Comparison of ENCODE assay signal across 22 cellular contexts in the genomic region with DNA sequence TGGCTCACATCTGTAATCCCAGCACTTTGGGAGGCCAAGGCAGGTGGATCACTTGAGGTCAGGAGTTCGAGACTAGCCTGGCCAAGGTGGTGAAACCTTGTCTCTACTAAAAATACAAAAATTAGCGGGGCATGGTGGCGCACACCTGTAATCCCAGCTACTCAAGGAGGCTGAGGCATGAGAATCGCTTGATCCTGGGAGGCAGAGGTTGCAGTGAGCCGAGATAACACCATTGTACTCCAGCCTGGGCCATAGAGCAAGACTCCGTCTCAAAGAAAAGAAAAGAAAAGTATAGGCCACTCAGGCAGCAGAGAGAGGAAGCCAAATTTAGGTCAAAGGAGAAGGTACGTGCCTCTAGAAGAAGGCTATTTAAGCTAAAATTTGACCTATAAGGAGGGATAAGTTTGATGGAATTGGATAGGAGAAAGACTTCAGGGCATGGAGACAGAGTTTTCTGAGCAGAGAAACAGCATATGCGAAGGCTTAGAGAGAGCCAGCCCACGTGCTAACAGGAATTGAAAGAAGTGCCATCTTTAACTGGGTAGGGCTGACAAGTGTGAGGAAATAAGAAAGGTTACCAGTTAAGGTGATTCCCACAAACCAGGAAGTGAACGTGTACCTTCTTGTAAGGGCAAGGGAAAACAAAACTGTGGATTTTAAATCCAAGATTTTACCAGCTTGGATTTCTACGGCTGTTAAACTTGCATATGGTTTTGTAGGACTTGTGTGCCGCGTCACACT.
DNase-seq lines count a peak whose midpoint lies in the region; ATAC-seq and TF ChIP-seq lines count a peak whose summit lies in the region.
"Had no signal": no experiment of that assay in that cellular context is flagged by ENCODE, and none has a peak within 500 bp of the region (broad histone marks: within the 10 kb centered on the region; RNA-seq: fewer than 3 reads in every experiment).

No MANE protein-coding gene starts in this region.

- H3F3A ChIP-seq in PC-3 (ENCODE audit: low read length, unreplicated experiment) = no peaks in the 10 kb centered on the region

- peaks cover 0 to 7% (median 0%) of the 10 kb centered on the region in 7 donors for H3K9me3 Mint-ChIP-seq in CD4-positive, CD25-positive, alpha-beta regulatory T cell
- no peaks in the 10 kb centered on the region for H3K9me3 Mint-ChIP-seq in CD4-positive, alpha-beta T cell
- H3K9me3 Mint-ChIP-seq in activated T-helper 1 cell treated with anti-CD3 and anti-CD28 coated beads, Interleukin-12 subunit alpha, Interleukin-12 subunit beta, Interleukin-2, Interleukin-4 antibody, amounts not matched to agents 30 ng/mL and 10 ng/mL and 1 ng/mL, durations not matched to agents 14 hours and 24 hours and 36 hours = peaks cover 8% of the 10 kb centered on the region
- H3K9me3 Mint-ChIP-seq: activated B cell treated with CpG ODN at 0.5 μM for 24 hours, endodermal cell, HFFc6 had no signal

- no peaks in the 10 kb centered on the region for H3K79me2 ChIP-seq in PC-3 (ENCODE audit: low read length)

- no peak overlapping the region for H3K4me2 ChIP-seq in PC-3 (ENCODE audit: low read length)

- H3K4me3 ChIP-seq in CD4-positive, CD25-positive, alpha-beta regulatory T cell (ENCODE audit: low read depth, low read length) = peak overlapping the region; percentile 100
- H3K4me3 ChIP-seq in epithelial cell of esophagus (ENCODE audit: low read length) (no peak overlapping the region), PC-3 (ENCODE audit: low read length) (no peak overlapping the region)
- H3K4me3 ChIP-seq: body of pancreas, ovary, right atrium auricular region had no signal

- intact Hi-C loops in CD4-positive, alpha-beta T cell (cut with DNase I, micrococcal nuclease) = no loop called here
- intact Hi-C loops in activated T-helper 1 cell treated with anti-CD3 and anti-CD28 coated beads, Interleukin-12 subunit alpha, Interleukin-12 subunit beta, Interleukin-2, Interleukin-4 antibody, amounts not matched to agents 30 ng/mL and 10 ng/mL and 1 ng/mL, durations not matched to agents 14 hours and 24 hours and 36 hours (cut with micrococcal nuclease) = loop anchor here (10.0 kb wide), 3 partner anchors 492 to 1072 kb away; partner anchors contain the start of genes SCAF8 and TFB1M
- intact Hi-C loops in PC-3 (cut with micrococcal nuclease) = no loop called here

- no peaks in the 10 kb centered on the region for H3K27me3 ChIP-seq in CD4-positive, CD25-positive, alpha-beta regulatory T cell (ENCODE audit: control insufficient read depth, insufficient read depth, low read length)
- H3K27me3 ChIP-seq in CD4-positive, alpha-beta T cell (ENCODE audit: control insufficient read depth, insufficient read depth, low read length) = no peaks in the 10 kb centered on the region
- H3K27me3 ChIP-seq in PC-3 (ENCODE audit: low read length) = peaks cover 20% of the 10 kb centered on the region; the same call in 1 of the 2 replicates
- H3K27me3 ChIP-seq: body of pancreas, ovary, right atrium auricular region had no signal

- no TSS peak for BruUV-seq in PC-3 (replicated peaks; lab: Mats Ljungman, UMichigan)

- H2AFZ ChIP-seq in PC-3 (ENCODE audit: low read length) = no peak overlapping the region

- peak overlapping the region; percentile 91 for H3K27ac ChIP-seq in CD4-positive, CD25-positive, alpha-beta regulatory T cell (ENCODE audit: insufficient read depth, low read length, poor library complexity, severe bottlenecking)
- peak overlapping the region; percentile 75 for H3K27ac ChIP-seq in CD4-positive, alpha-beta T cell (ENCODE audit: low read depth, low read length)
- no peak overlapping the region for H3K27ac ChIP-seq in PC-3 (ENCODE audit: low read length)
- H3K27ac ChIP-seq: body of pancreas, ovary, right atrium auricular region had no signal

- H4K20me1 ChIP-seq in PC-3 (ENCODE audit: low read length) = no peaks in the 10 kb centered on the region

- H3K9me3 ChIP-seq in CD4-positive, CD25-positive, alpha-beta regulatory T cell (ENCODE audit: control insufficient read depth in 2 of 2, low read length in 2 of 2) = no peaks in the 10 kb centered on the region
- H3K9me3 ChIP-seq in CD4-positive, alpha-beta T cell (ENCODE audit: control insufficient read depth, low read length) = no peaks in the 10 kb centered on the region
- H3K9me3 ChIP-seq in PC-3 (ENCODE audit: low read length) = no peaks in the 10 kb centered on the region
- H3K9me3 ChIP-seq: body of pancreas, ovary, right atrium auricular region had no signal

- no peak overlapping the region for H3K9ac ChIP-seq in PC-3 (ENCODE audit: low read length)

- H3K27ac Mint-ChIP-seq in CD4-positive, CD25-positive, alpha-beta regulatory T cell = peak overlapping the region; percentile 94 to 95 (median 95)
- peak overlapping the region; percentile 93 for H3K27ac Mint-ChIP-seq in CD4-positive, alpha-beta T cell
- H3K27ac Mint-ChIP-seq in activated T-helper 1 cell treated with anti-CD3 and anti-CD28 coated beads, Interleukin-12 subunit alpha, Interleukin-12 subunit beta, Interleukin-2, Interleukin-4 antibody, amounts not matched to agents 30 ng/mL and 10 ng/mL and 1 ng/mL, durations not matched to agents 14 hours and 24 hours and 36 hours = peak overlapping the region; percentile 57
- H3K27ac Mint-ChIP-seq: activated B cell treated with CpG ODN at 0.5 μM for 24 hours, endodermal cell, HFFc6, memory B cell had no signal

- TF ChIP-seq CTCF in CD4-positive, alpha-beta T cell (IDR thresholded peaks at IDR 0.05) = no peak
- TF ChIP-seq CTCF in epithelial cell of esophagus (IDR thresholded peaks at IDR 0.05; ENCODE audit: insufficient read depth, low read depth, low read length, missing control alignments) (no peak), PC-3 (conservative IDR thresholded peaks at IDR 0.05; ENCODE audit: low read depth, low read length) (no peak)

- ATAC-seq in CD4-positive, CD25-positive, alpha-beta regulatory T cell (ENCODE audit: low read depth in 2 of 2) = no peak
- ATAC-seq in CD4-positive, alpha-beta T cell (ENCODE audit: poor library complexity) = no peak
- ATAC-seq in PC-3 = no peak
- ATAC-seq: body of pancreas had no signal

- H3K36me3 ChIP-seq in CD4-positive, CD25-positive, alpha-beta regulatory T cell (ENCODE audit: control insufficient read depth, insufficient read depth, low read length) = peaks cover 12% of the 10 kb centered on the region
- no peaks in the 10 kb centered on the region for H3K36me3 ChIP-seq in PC-3 (ENCODE audit: low read depth, low read length)
- H3K36me3 ChIP-seq: ovary, right atrium auricular region had no signal

- DNase-seq in CD4-positive, CD25-positive, alpha-beta regulatory T cell = no peak
- DNase-seq in CD4-positive, alpha-beta T cell = no peak
- DNase-seq in activated T-helper 1 cell treated with anti-CD3 and anti-CD28 coated beads, Interleukin-12 subunit alpha, Interleukin-12 subunit beta, Interleukin-2, Interleukin-4 antibody, amounts not matched to agents 30 ng/mL and 10 ng/mL and 1 ng/mL, durations not matched to agents 14 hours and 24 hours and 36 hours (ENCODE audit: low spot score) = no peak
- DNase-seq in epithelial cell of esophagus (ENCODE audit: low read depth) (peak; percentile 58), UCSD-AML1 (lab: John Stamatoyannopoulos, UW; ENCODE audit: unreplicated experiment) (no peak), SIG-M5 (lab: John Stamatoyannopoulos, UW) (no peak), PC-3 (no peak), nucleus accumbens (lab: John Stamatoyannopoulos, UW) (no peak)
- DNase-seq: activated B cell treated with CpG ODN at 0.5 μM for 24 hours; body of pancreas; endodermal cell; HFFc6; MV-4-11; NCI-H1694; NCI-H2171; NCI-H526; ovary; stimulated activated CD4-positive, alpha-beta T cell treated with anti-CD3 and anti-CD28 coated beads, Interleukin-4, amount 100 ng/mL, for 24 hours; T-helper 9 cell; trophoblast cell had no signal

- no peaks in the 10 kb centered on the region for H3K27me3 Mint-ChIP-seq in CD4-positive, CD25-positive, alpha-beta regulatory T cell
- H3K27me3 Mint-ChIP-seq in CD4-positive, alpha-beta T cell = no peaks in the 10 kb centered on the region
- no peaks in the 10 kb centered on the region for H3K27me3 Mint-ChIP-seq in activated T-helper 1 cell treated with anti-CD3 and anti-CD28 coated beads, Interleukin-12 subunit alpha, Interleukin-12 subunit beta, Interleukin-2, Interleukin-4 antibody, amounts not matched to agents 30 ng/mL and 10 ng/mL and 1 ng/mL, durations not matched to agents 14 hours and 24 hours and 36 hours (ENCODE audit: insufficient read depth)

- H3K4me1 ChIP-seq in CD4-positive, CD25-positive, alpha-beta regulatory T cell (ENCODE audit: control insufficient read depth, insufficient read depth, low read length, poor library complexity, severe bottlenecking) = peaks cover 67% of the 10 kb centered on the region
- H3K4me1 ChIP-seq in PC-3 (ENCODE audit: insufficient read depth, low read length) = no peaks in the 10 kb centered on the region
- H3K4me1 ChIP-seq: body of pancreas, right atrium auricular region had no signal

- peaks cover 26 to 65% (median 44%) of the 10 kb centered on the region in 4 donors for H3K4me1 Mint-ChIP-seq in CD4-positive, CD25-positive, alpha-beta regulatory T cell
- peaks cover 78% of the 10 kb centered on the region for H3K4me1 Mint-ChIP-seq in CD4-positive, alpha-beta T cell (ENCODE audit: low read depth)
- H3K4me1 Mint-ChIP-seq in activated T-helper 1 cell treated with anti-CD3 and anti-CD28 coated beads, Interleukin-12 subunit alpha, Interleukin-12 subunit beta, Interleukin-2, Interleukin-4 antibody, amounts not matched to agents 30 ng/mL and 10 ng/mL and 1 ng/mL, durations not matched to agents 14 hours and 24 hours and 36 hours (ENCODE audit: low read depth) = peaks cover 79% of the 10 kb centered on the region

- POLR2A ChIA-PET in CD4-positive, alpha-beta T cell (lab: Charles Lee) = interaction anchor here (1.0 to 3.7 kb wide), 4 partner anchors 13 to 85 kb away, joined by 3 to 13 read pairs (median 4); no protein-coding TSS in a partner anchor
- POLR2A ChIA-PET in PC-3 (lab: Charles Lee; ENCODE audit: unreplicated experiment) = no interaction called here

- H3K4me3 Mint-ChIP-seq in CD4-positive, CD25-positive, alpha-beta regulatory T cell = peak overlapping the region; percentile 96 to 99 (median 98)
- H3K4me3 Mint-ChIP-seq in CD4-positive, alpha-beta T cell = peak overlapping the region; percentile 95
- H3K4me3 Mint-ChIP-seq in activated T-helper 1 cell treated with anti-CD3 and anti-CD28 coated beads, Interleukin-12 subunit alpha, Interleukin-12 subunit beta, Interleukin-2, Interleukin-4 antibody, amounts not matched to agents 30 ng/mL and 10 ng/mL and 1 ng/mL, durations not matched to agents 14 hours and 24 hours and 36 hours = peak overlapping the region; percentile 3
- H3K4me3 Mint-ChIP-seq: activated B cell treated with CpG ODN at 0.5 μM for 24 hours, endodermal cell, HFFc6, memory B cell had no signal

- CTCF ChIA-PET in CD4-positive, alpha-beta T cell (lab: Charles Lee) = interaction anchor here (1.8 to 1.9 kb wide), 2 partner anchors 10 to 35 kb away, joined by 5 read pairs; no protein-coding TSS in a partner anchor
- CTCF ChIA-PET in PC-3 (lab: Charles Lee) = no interaction called here

- no peaks in the 10 kb centered on the region for H3K9me2 ChIP-seq in PC-3 (replicated peaks; ENCODE audit: low read length)

- H3K36me3 Mint-ChIP-seq in CD4-positive, CD25-positive, alpha-beta regulatory T cell = peaks cover 46% of the 10 kb centered on the region
- peaks cover 86% of the 10 kb centered on the region for H3K36me3 Mint-ChIP-seq in CD4-positive, alpha-beta T cell (ENCODE audit: low read depth)
- H3K36me3 Mint-ChIP-seq in activated T-helper 1 cell treated with anti-CD3 and anti-CD28 coated beads, Interleukin-12 subunit alpha, Interleukin-12 subunit beta, Interleukin-2, Interleukin-4 antibody, amounts not matched to agents 30 ng/mL and 10 ng/mL and 1 ng/mL, durations not matched to agents 14 hours and 24 hours and 36 hours (ENCODE audit: low read depth) = peaks cover 14% of the 10 kb centered on the region
- H3K36me3 Mint-ChIP-seq: memory B cell had no signal

Comparison
In these comparisons a context has a peak if more than half of its experiments do, and no peak if none do; other contexts are left out.
1. H3K4me3 Mint-ChIP-seq: peak in every context shown above with its lines; median percentile 98 in CD4-positive, CD25-positive, alpha-beta regulatory T cell; 95 in CD4-positive, alpha-beta T cell; 3 in activated T-helper 1 cell treated with anti-CD3 and anti-CD28 coated beads, Interleukin-12 subunit alpha, Interleukin-12 subunit beta, Interleukin-2, Interleukin-4 antibody, amounts not matched to agents 30 ng/mL and 10 ng/mL and 1 ng/mL, durations not matched to agents 14 hours and 24 hours and 36 hours.